12 cellular contexts compared by ENCODE assay signal in genomic region chr1:25731148-25731547, GRCh38.
DNase-seq lines count a peak whose midpoint lies in the region; ATAC-seq, FAIRE-seq and TF ChIP-seq lines count a peak whose summit lies in the region.
"Had no signal": no experiment of that assay in that cellular context is flagged by ENCODE, and none has a peak within 500 bp of the region (broad histone marks: within the 10 kb centered on the region; RNA-seq: fewer than 3 reads in every experiment).

No MANE protein-coding gene starts in this region.

- FAIRE-seq in pancreas (lab: Jason Lieb, UNC), result no peak
- FAIRE-seq: H54 had no signal

- H3K4me3 Mint-ChIP-seq in stimulated activated naive CD8-positive, alpha-beta T cell treated with anti-CD3 and anti-CD28 coated beads, Interleukin-15, Interleukin-2, amounts not matched to agents 100 ng/mL and 50 ng/mL, for 24 hours, result peak overlapping the region; percentile 71
- H3K4me3 Mint-ChIP-seq in stimulated activated naive CD8-positive, alpha-beta T cell treated with anti-CD3 and anti-CD28 coated beads, Interleukin-15, amount 100 ng/mL, for 72 hours, result peak overlapping the region in 1 of 2 donors; percentile 42
- peak overlapping the region; percentile 33 for H3K4me3 Mint-ChIP-seq in activated T-helper 17 cell treated with anti-CD3 and anti-CD28 coated beads, Interleukin-2, amount 50 U/mL, for 72 hours
- H3K4me3 Mint-ChIP-seq in naive thymus-derived CD8-positive, alpha-beta T cell, result peak overlapping the region in 7 of 10 donors; percentile 8 to 62 (median 52)
- no peak overlapping the region for H3K4me3 Mint-ChIP-seq in mesothelial cell of epicardium

- no peak for ATAC-seq in stimulated activated naive CD8-positive, alpha-beta T cell treated with anti-CD3 and anti-CD28 coated beads, Interleukin-15, amount 100 ng/mL, for 72 hours
- no peak for ATAC-seq in activated T-helper 17 cell treated with anti-CD3 and anti-CD28 coated beads, Interleukin-2, amount 50 U/mL, for 72 hours (replicated peaks)
- no peak for ATAC-seq in naive thymus-derived CD8-positive, alpha-beta T cell
- ATAC-seq in pancreas, result no peak
- no peak for ATAC-seq in activated CD4-positive, CD25-positive, alpha-beta regulatory T cell treated with anti-CD3 and anti-CD28 coated beads, Interleukin-2, amount 50 U/mL, for 24 hours

- peaks cover 46% of the 10 kb centered on the region for H3K27me3 Mint-ChIP-seq in stimulated activated naive CD8-positive, alpha-beta T cell treated with anti-CD3 and anti-CD28 coated beads, Interleukin-15, Interleukin-2, amounts not matched to agents 100 ng/mL and 50 ng/mL, for 24 hours
- no peaks in the 10 kb centered on the region for H3K27me3 Mint-ChIP-seq in stimulated activated naive CD8-positive, alpha-beta T cell treated with anti-CD3 and anti-CD28 coated beads, Interleukin-15, amount 100 ng/mL, for 72 hours
- no peaks in the 10 kb centered on the region for H3K27me3 Mint-ChIP-seq in activated T-helper 17 cell treated with anti-CD3 and anti-CD28 coated beads, Interleukin-2, amount 50 U/mL, for 72 hours
- peaks cover 0 to 8% (median 0%) of the 10 kb centered on the region in 5 donors for H3K27me3 Mint-ChIP-seq in naive thymus-derived CD8-positive, alpha-beta T cell
- H3K27me3 Mint-ChIP-seq in mesothelial cell of epicardium (ENCODE audit: low read depth), result peaks cover 12% of the 10 kb centered on the region

- no peaks in the 10 kb centered on the region for H3K27me3 ChIP-seq in pancreas
- H3K27me3 ChIP-seq: Peyer's patch had no signal

- 89 to 96% methylated on average over 5 of the region's 5 CpGs for WGBS in pancreas, 2 donors

- TF ChIP-seq CTCF in pancreas (IDR thresholded peaks at IDR 0.05) (no peak), mesothelial cell of epicardium (IDR thresholded peaks at IDR 0.05; ENCODE audit: unreplicated experiment) (no peak)

- no peak overlapping the region for H3K27ac Mint-ChIP-seq in stimulated activated naive CD8-positive, alpha-beta T cell treated with anti-CD3 and anti-CD28 coated beads, Interleukin-15, Interleukin-2, amounts not matched to agents 100 ng/mL and 50 ng/mL, for 24 hours
- no peak overlapping the region for H3K27ac Mint-ChIP-seq in stimulated activated naive CD8-positive, alpha-beta T cell treated with anti-CD3 and anti-CD28 coated beads, Interleukin-15, amount 100 ng/mL, for 72 hours
- H3K27ac Mint-ChIP-seq in activated T-helper 17 cell treated with anti-CD3 and anti-CD28 coated beads, Interleukin-2, amount 50 U/mL, for 72 hours, result peak overlapping the region; percentile 36
- H3K27ac Mint-ChIP-seq in naive thymus-derived CD8-positive, alpha-beta T cell, result peak overlapping the region in 3 of 10 donors; percentile 30 to 37 (median 32)
- no peak overlapping the region for H3K27ac Mint-ChIP-seq in mesothelial cell of epicardium

- no peak for DNase-seq in stimulated activated naive CD8-positive, alpha-beta T cell treated with anti-CD3 and anti-CD28 coated beads, Interleukin-15, amount 100 ng/mL, for 72 hours
- DNase-seq in naive thymus-derived CD8-positive, alpha-beta T cell, result no peak
- DNase-seq in pancreas (no peak), DMS153 (lab: John Stamatoyannopoulos, UW) (no peak), mesothelial cell of epicardium (ENCODE audit: low spot score in 2 of 2, unreplicated experiment in 2 of 2) (no peak)
- DNase-seq: NCI-H1417, NCI-H1930 had no signal

- no peaks in the 10 kb centered on the region for H3K9me3 ChIP-seq in pancreas
- H3K9me3 ChIP-seq: Peyer's patch had no signal

- no peaks in the 10 kb centered on the region for H3K9me3 Mint-ChIP-seq in stimulated activated naive CD8-positive, alpha-beta T cell treated with anti-CD3 and anti-CD28 coated beads, Interleukin-15, Interleukin-2, amounts not matched to agents 100 ng/mL and 50 ng/mL, for 24 hours
- H3K9me3 Mint-ChIP-seq in stimulated activated naive CD8-positive, alpha-beta T cell treated with anti-CD3 and anti-CD28 coated beads, Interleukin-15, amount 100 ng/mL, for 72 hours, result no peaks in the 10 kb centered on the region
- no peaks in the 10 kb centered on the region for H3K9me3 Mint-ChIP-seq in activated T-helper 17 cell treated with anti-CD3 and anti-CD28 coated beads, Interleukin-2, amount 50 U/mL, for 72 hours
- no peaks in the 10 kb centered on the region for H3K9me3 Mint-ChIP-seq in naive thymus-derived CD8-positive, alpha-beta T cell
- H3K9me3 Mint-ChIP-seq in mesothelial cell of epicardium, result no peaks in the 10 kb centered on the region

- POLR2A ChIA-PET in naive thymus-derived CD8-positive, alpha-beta T cell (lab: Charles Lee), result no interaction called here

- peaks cover 0 to 27% (median 11%) of the 10 kb centered on the region in 3 donors for H3K4me1 ChIP-seq in pancreas

- no peaks in the 10 kb centered on the region for H3K36me3 ChIP-seq in pancreas
- H3K36me3 ChIP-seq: Peyer's patch had no signal

- intact Hi-C loops in pancreas (cut with DNase I), result no loop called here

- H3K36me3 Mint-ChIP-seq in stimulated activated naive CD8-positive, alpha-beta T cell treated with anti-CD3 and anti-CD28 coated beads, Interleukin-15, Interleukin-2, amounts not matched to agents 100 ng/mL and 50 ng/mL, for 24 hours (ENCODE audit: low read depth), result no peaks in the 10 kb centered on the region
- H3K36me3 Mint-ChIP-seq in activated T-helper 17 cell treated with anti-CD3 and anti-CD28 coated beads, Interleukin-2, amount 50 U/mL, for 72 hours (ENCODE audit: low read depth), result no peaks in the 10 kb centered on the region
- H3K36me3 Mint-ChIP-seq in naive thymus-derived CD8-positive, alpha-beta T cell, result peaks cover 0 to 8% (median 6%) of the 10 kb centered on the region in 3 donors
- no peaks in the 10 kb centered on the region for H3K36me3 Mint-ChIP-seq in mesothelial cell of epicardium

- no peak overlapping the region for H3K27ac ChIP-seq in pancreas

- H3K4me1 Mint-ChIP-seq in stimulated activated naive CD8-positive, alpha-beta T cell treated with anti-CD3 and anti-CD28 coated beads, Interleukin-15, Interleukin-2, amounts not matched to agents 100 ng/mL and 50 ng/mL, for 24 hours (ENCODE audit: low read depth), result peaks cover 24% of the 10 kb centered on the region
- peaks cover 74% of the 10 kb centered on the region for H3K4me1 Mint-ChIP-seq in stimulated activated naive CD8-positive, alpha-beta T cell treated with anti-CD3 and anti-CD28 coated beads, Interleukin-15, amount 100 ng/mL, for 72 hours
- peaks cover 25% of the 10 kb centered on the region for H3K4me1 Mint-ChIP-seq in activated T-helper 17 cell treated with anti-CD3 and anti-CD28 coated beads, Interleukin-2, amount 50 U/mL, for 72 hours
- H3K4me1 Mint-ChIP-seq in naive thymus-derived CD8-positive, alpha-beta T cell, result peaks cover 41 to 86% (median 72%) of the 10 kb centered on the region in 4 donors
- peaks cover 26% of the 10 kb centered on the region for H3K4me1 Mint-ChIP-seq in mesothelial cell of epicardium

- H3K4me3 ChIP-seq in pancreas, result no peak overlapping the region
- H3K4me3 ChIP-seq: Peyer's patch had no signal
